ENCODE assay signal across 2 cellular contexts in the genomic region with DNA sequence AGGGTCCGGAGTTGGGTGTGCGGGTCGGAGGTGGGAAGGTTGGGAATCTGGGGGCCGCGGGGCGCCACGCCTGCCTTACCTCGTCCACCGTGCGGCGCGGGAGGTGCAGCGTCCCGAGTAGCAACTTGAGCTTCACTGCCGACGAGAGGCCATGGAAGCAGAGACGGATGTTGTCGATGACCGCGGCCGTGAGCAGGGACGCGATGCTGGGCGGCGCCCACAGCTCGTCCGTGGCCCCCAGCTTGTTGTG.
A peak's percentile ranks its signal among the peaks of the same experiment; 100 is the strongest.
TF ChIP-seq lines count a peak whose summit lies in the region.

No MANE protein-coding gene starts in this region.

TF ChIP-seq in K562, 482 proteins besides CTCF, POLR2A, EP300 and RAD21 (continues in another document):
- TF ChIP-seq, protein P1, sequence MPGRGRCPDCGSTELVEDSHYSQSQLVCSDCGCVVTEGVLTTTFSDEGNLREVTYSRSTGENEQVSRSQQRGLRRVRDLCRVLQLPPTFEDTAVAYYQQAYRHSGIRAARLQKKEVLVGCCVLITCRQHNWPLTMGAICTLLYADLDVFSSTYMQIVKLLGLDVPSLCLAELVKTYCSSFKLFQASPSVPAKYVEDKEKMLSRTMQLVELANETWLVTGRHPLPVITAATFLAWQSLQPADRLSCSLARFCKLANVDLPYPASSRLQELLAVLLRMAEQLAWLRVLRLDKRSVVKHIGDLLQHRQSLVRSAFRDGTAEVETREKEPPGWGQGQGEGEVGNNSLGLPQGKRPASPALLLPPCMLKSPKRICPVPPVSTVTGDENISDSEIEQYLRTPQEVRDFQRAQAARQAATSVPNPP (IDR thresholded peaks at IDR 0.05; ENCODE audit: borderline replicate concordance, insufficient read depth, insufficient read length): no peak
- TF ChIP-seq SMAD1 (IDR thresholded peaks at IDR 0.05; ENCODE audit: low read depth, low read length, partially characterized antibody) (no peak), RNF219 (CRISPR knock-in tag; IDR thresholded peaks at IDR 0.05) (no peak), MED1 (CRISPR knock-in tag; IDR thresholded peaks at IDR 0.05; ENCODE audit: borderline replicate concordance) (no peak), GTF2A2 (tag; IDR thresholded peaks at IDR 0.05) (no peak; the same call in 1 of the 2 replicates), VEZF1 (CRISPR knock-in tag; IDR thresholded peaks at IDR 0.05) (no peak), SAFB (IDR thresholded peaks at IDR 0.05; ENCODE audit: borderline replicate concordance, low read depth, low read length) (0 out of 2 replicates have a peak, but pooled peaks have one; percentile 42)
- TF ChIP-seq, protein P2, sequence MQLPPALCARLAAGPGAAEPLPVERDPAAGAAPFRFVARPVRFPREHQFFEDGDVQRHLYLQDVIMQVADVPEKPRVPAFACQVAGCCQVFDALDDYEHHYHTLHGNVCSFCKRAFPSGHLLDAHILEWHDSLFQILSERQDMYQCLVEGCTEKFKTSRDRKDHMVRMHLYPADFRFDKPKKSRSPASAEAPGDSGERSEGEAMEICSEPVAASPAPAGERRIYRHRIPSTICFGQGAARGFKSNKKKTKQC (CRISPR knock-in tag; IDR thresholded peaks at IDR 0.05): no peak
- TF ChIP-seq, protein P3, sequence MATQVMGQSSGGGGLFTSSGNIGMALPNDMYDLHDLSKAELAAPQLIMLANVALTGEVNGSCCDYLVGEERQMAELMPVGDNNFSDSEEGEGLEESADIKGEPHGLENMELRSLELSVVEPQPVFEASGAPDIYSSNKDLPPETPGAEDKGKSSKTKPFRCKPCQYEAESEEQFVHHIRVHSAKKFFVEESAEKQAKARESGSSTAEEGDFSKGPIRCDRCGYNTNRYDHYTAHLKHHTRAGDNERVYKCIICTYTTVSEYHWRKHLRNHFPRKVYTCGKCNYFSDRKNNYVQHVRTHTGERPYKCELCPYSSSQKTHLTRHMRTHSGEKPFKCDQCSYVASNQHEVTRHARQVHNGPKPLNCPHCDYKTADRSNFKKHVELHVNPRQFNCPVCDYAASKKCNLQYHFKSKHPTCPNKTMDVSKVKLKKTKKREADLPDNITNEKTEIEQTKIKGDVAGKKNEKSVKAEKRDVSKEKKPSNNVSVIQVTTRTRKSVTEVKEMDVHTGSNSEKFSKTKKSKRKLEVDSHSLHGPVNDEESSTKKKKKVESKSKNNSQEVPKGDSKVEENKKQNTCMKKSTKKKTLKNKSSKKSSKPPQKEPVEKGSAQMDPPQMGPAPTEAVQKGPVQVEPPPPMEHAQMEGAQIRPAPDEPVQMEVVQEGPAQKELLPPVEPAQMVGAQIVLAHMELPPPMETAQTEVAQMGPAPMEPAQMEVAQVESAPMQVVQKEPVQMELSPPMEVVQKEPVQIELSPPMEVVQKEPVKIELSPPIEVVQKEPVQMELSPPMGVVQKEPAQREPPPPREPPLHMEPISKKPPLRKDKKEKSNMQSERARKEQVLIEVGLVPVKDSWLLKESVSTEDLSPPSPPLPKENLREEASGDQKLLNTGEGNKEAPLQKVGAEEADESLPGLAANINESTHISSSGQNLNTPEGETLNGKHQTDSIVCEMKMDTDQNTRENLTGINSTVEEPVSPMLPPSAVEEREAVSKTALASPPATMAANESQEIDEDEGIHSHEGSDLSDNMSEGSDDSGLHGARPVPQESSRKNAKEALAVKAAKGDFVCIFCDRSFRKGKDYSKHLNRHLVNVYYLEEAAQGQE (CRISPR knock-in tag; IDR thresholded peaks at IDR 0.05; ENCODE audit: low read depth): no peak
- TF ChIP-seq, protein P4, sequence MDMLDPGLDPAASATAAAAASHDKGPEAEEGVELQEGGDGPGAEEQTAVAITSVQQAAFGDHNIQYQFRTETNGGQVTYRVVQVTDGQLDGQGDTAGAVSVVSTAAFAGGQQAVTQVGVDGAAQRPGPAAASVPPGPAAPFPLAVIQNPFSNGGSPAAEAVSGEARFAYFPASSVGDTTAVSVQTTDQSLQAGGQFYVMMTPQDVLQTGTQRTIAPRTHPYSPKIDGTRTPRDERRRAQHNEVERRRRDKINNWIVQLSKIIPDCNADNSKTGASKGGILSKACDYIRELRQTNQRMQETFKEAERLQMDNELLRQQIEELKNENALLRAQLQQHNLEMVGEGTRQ (CRISPR knock-in tag; IDR thresholded peaks at IDR 0.05): no peak

TF ChIP-seq in liver, 16 proteins besides CTCF, POLR2A, EP300 and RAD21:
- TF ChIP-seq EGR1 (IDR thresholded peaks at IDR 0.05; ENCODE audit: low read depth in 2 of 2) (no peak), YY1 (IDR thresholded peaks at IDR 0.05) (no peak), NR2F2 (IDR thresholded peaks at IDR 0.05) (no peak), FOXA1 (IDR thresholded peaks at IDR 0.05) (no peak), ZBTB33 (IDR thresholded peaks at IDR 0.05) (no peak), SP1 (IDR thresholded peaks at IDR 0.05) (no peak), RXRA (IDR thresholded peaks at IDR 0.05) (no peak), FOXA2 (IDR thresholded peaks at IDR 0.05) (no peak)
- TF ChIP-seq, protein P5, sequence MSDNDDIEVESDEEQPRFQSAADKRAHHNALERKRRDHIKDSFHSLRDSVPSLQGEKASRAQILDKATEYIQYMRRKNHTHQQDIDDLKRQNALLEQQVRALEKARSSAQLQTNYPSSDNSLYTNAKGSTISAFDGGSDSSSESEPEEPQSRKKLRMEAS (IDR thresholded peaks at IDR 0.05): no peak
